In the genomic region with DNA sequence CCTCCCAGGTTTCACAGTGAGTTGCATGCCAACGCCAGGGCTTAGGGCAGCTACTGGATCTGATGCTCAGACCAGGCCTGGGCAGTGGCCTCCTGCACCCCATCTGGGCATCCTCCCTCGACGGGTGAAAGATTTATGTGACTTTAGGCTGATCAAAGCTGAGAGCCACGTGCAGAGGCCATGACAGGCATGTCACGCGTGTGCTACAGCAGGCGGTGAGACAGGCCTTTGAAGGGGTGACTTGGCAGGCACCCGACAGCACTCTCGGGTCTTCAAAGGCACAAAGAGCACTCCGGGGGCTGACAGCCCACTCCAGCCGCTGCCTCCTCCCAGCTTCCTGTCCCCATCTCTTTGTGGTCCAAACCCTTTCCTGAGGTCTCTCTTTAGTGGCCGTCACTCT, we compare ENCODE assay signal across 31 cellular contexts.
"Had no signal": no experiment of that assay in that cellular context is flagged by ENCODE, and none has a peak within 500 bp of the region (broad histone marks: within the 10 kb centered on the region; RNA-seq: fewer than 3 reads in every experiment).

No MANE protein-coding gene starts in this region.

- ATAC-seq: activated T-cell treated with anti-CD3 and anti-CD28 coated beads, Interleukin-2, amount 50 U/mL, for 4 hours; Panc1 had no signal

- FAIRE-seq: bronchial epithelial cell, TTC549 had no signal

- H3K27ac ChIP-seq: adrenal gland, SJCRH30, SK-N-MC had no signal

- H3K4me1 ChIP-seq: adrenal gland, SJCRH30 had no signal

- H3K36me3 Mint-ChIP-seq: brain had no signal

- H3K4me1 Mint-ChIP-seq: activated CD4-positive, alpha-beta T cell treated with anti-CD3 and anti-CD28 coated beads, Interleukin-2, amount 10 ng/mL, durations not matched to agents 24 days and 14 days had no signal

- H3K27ac Mint-ChIP-seq: activated CD4-positive, alpha-beta T cell treated with anti-CD3 and anti-CD28 coated beads, Interleukin-2, amount 10 ng/mL, durations not matched to agents 24 days and 14 days; activated T-helper 1 cell treated with anti-CD3 and anti-CD28 coated beads, Interleukin-12 subunit alpha, Interleukin-12 subunit beta, Interleukin-2, Interleukin-4 antibody, amounts not matched to agents 30 ng/mL and 10 ng/mL and 1 ng/mL, durations not matched to agents 14 hours and 24 hours and 36 hours; T-helper 1 cell treated with Interleukin-12 subunit alpha and Interleukin-12 subunit beta and Interleukin-4 antibody, amounts not matched to agents 30 μg/mL and 1 μg/mL, for 36 hours; T-helper 2 cell treated with Interferon-gamma antibody and Interleukin-4, amounts not matched to agents 5 μg/mL and 100 μg/mL, for 36 hours had no signal

- H3K4me3 ChIP-seq: adrenal gland, SJCRH30, SK-N-MC had no signal

- H3K9me3 ChIP-seq: adrenal gland, SJCRH30 had no signal

- DNase-seq: activated CD4-positive, alpha-beta T cell treated with anti-CD3 and anti-CD28 coated beads, Interleukin-2, amount 10 ng/mL, durations not matched to agents 24 days and 14 days; activated CD4-positive, alpha-beta T cell treated with anti-CD3 and anti-CD28 coated beads, Interleukin-2, amount 50 U/mL, for 4 hours; activated CD8-positive, alpha-beta memory T cell treated with anti-CD3 and anti-CD28 coated beads, Interleukin-2, amount 50 U/mL, for 4 hours; activated effector memory CD4-positive, alpha-beta T cell treated with anti-CD3 and anti-CD28 coated beads, Interleukin-2, amount 50 U/mL, for 16 hours; activated naive CD4-positive, alpha-beta T cell; activated naive CD4-positive, alpha-beta T cell treated with anti-CD3 and anti-CD28 coated beads, Interleukin-2, amount 50 U/mL, for 16 hours; activated T-cell treated with anti-CD3 and anti-CD28 coated beads for 4 hours; activated T-cell treated with anti-CD3 and anti-CD28 coated beads, Interleukin-2, amount 50 U/mL, for 4 hours; adrenal gland; caudate nucleus; cerebellar nuclear complex; Karpas-422; KBM-7; NCI-H1048; NCI-H1105 treated with DMSO at 0.1 percent for 48 hours; NCI-H1436; NCI-H1694; NCI-H1930; NCI-H2081 treated with DMSO at 0.1 percent for 48 hours; NCI-H345; NCI-H524 treated with DMSO at 0.1 percent for 48 hours; SHP77; SJCRH30 had no signal

- H3K4me3 Mint-ChIP-seq: activated CD4-positive, alpha-beta T cell treated with anti-CD3 and anti-CD28 coated beads, Interleukin-2, amount 10 ng/mL, durations not matched to agents 24 days and 14 days; activated T-cell treated with anti-CD3 and anti-CD28 coated beads, Interleukin-2, amount 50 U/mL, for 4 hours; activated T-helper 1 cell treated with anti-CD3 and anti-CD28 coated beads, Interleukin-12 subunit alpha, Interleukin-12 subunit beta, Interleukin-2, Interleukin-4 antibody, amounts not matched to agents 30 ng/mL and 10 ng/mL and 1 ng/mL, durations not matched to agents 14 hours and 24 hours and 36 hours; brain; T-helper 1 cell treated with Interleukin-12 subunit alpha and Interleukin-12 subunit beta and Interleukin-4 antibody, amounts not matched to agents 30 μg/mL and 1 μg/mL, for 36 hours; T-helper 2 cell treated with Interferon-gamma antibody and Interleukin-4, amounts not matched to agents 5 μg/mL and 100 μg/mL, for 36 hours had no signal

- H3K36me3 ChIP-seq: adrenal gland, SJCRH30 had no signal

- H3K9me3 Mint-ChIP-seq: activated CD4-positive, alpha-beta T cell treated with anti-CD3 and anti-CD28 coated beads, Interleukin-2, amount 10 ng/mL, durations not matched to agents 24 days and 14 days; activated T-cell treated with anti-CD3 and anti-CD28 coated beads, Interleukin-2, amount 50 U/mL, for 4 hours; activated T-helper 1 cell treated with anti-CD3 and anti-CD28 coated beads, Interleukin-12 subunit alpha, Interleukin-12 subunit beta, Interleukin-2, Interleukin-4 antibody, amounts not matched to agents 30 ng/mL and 10 ng/mL and 1 ng/mL, durations not matched to agents 14 hours and 24 hours and 36 hours; brain; T-helper 1 cell treated with Interleukin-12 subunit alpha and Interleukin-12 subunit beta and Interleukin-4 antibody, amounts not matched to agents 30 μg/mL and 1 μg/mL, for 36 hours; T-helper 2 cell treated with Interferon-gamma antibody and Interleukin-4, amounts not matched to agents 5 μg/mL and 100 μg/mL, for 36 hours had no signal
